Comparison of ENCODE assay signal across 1 cellular context in genomic region chr7:36312064-36312914, GRCh38.
TF ChIP-seq lines count a peak whose summit lies in the region.

No MANE protein-coding gene starts in this region.

TF ChIP-seq in GM23338, 12 proteins besides CTCF, POLR2A, EP300 and RAD21 (continued from another document):
- TF ChIP-seq ZNF462 (CRISPR knock-in tag; IDR thresholded peaks at IDR 0.05) (no peak), JUNB (IDR thresholded peaks at IDR 0.05; ENCODE audit: unreplicated experiment) (no peak), NANOG (IDR thresholded peaks at IDR 0.05; ENCODE audit: borderline replicate concordance) (no peak), ZNF331 (CRISPR knock-in tag; IDR thresholded peaks at IDR 0.05; ENCODE audit: low read depth) (no peak), POLR2AphosphoS5 (IDR thresholded peaks at IDR 0.05; ENCODE audit: low read depth) (no peak), EZH2phosphoT487 (IDR thresholded peaks at IDR 0.05; ENCODE audit: unreplicated experiment) (no peak), ETS1 (IDR thresholded peaks at IDR 0.05) (no peak), STAT1 (IDR thresholded peaks at IDR 0.05; ENCODE audit: unreplicated experiment) (no peak), CREB1 (CRISPR knock-in tag; IDR thresholded peaks at IDR 0.05; ENCODE audit: low read depth) (no peak), EZH2 (IDR thresholded peaks at IDR 0.05; ENCODE audit: low read depth, unreplicated experiment) (no peak)
TF ChIP-seq in GM23338: peak in this region for 0.
